In genomic region chr1:20936216-20936615, GRCh38 we compare ENCODE assay signal across 1 cellular context.
TF ChIP-seq lines count a peak whose summit lies in the region.

No MANE protein-coding gene starts in this region.

TF ChIP-seq in GM23338, 12 proteins besides CTCF, POLR2A, EP300 and RAD21 (continued from another document):
- TF ChIP-seq JUNB (IDR thresholded peaks at IDR 0.05; ENCODE audit: unreplicated experiment), result no peak
- no peak for TF ChIP-seq ZNF114 (CRISPR knock-in tag; IDR thresholded peaks at IDR 0.05)
- TF ChIP-seq EZH2phosphoT487 (IDR thresholded peaks at IDR 0.05; ENCODE audit: unreplicated experiment), result no peak
